Comparison of ENCODE assay signal across 8 cellular contexts in the genomic region with DNA sequence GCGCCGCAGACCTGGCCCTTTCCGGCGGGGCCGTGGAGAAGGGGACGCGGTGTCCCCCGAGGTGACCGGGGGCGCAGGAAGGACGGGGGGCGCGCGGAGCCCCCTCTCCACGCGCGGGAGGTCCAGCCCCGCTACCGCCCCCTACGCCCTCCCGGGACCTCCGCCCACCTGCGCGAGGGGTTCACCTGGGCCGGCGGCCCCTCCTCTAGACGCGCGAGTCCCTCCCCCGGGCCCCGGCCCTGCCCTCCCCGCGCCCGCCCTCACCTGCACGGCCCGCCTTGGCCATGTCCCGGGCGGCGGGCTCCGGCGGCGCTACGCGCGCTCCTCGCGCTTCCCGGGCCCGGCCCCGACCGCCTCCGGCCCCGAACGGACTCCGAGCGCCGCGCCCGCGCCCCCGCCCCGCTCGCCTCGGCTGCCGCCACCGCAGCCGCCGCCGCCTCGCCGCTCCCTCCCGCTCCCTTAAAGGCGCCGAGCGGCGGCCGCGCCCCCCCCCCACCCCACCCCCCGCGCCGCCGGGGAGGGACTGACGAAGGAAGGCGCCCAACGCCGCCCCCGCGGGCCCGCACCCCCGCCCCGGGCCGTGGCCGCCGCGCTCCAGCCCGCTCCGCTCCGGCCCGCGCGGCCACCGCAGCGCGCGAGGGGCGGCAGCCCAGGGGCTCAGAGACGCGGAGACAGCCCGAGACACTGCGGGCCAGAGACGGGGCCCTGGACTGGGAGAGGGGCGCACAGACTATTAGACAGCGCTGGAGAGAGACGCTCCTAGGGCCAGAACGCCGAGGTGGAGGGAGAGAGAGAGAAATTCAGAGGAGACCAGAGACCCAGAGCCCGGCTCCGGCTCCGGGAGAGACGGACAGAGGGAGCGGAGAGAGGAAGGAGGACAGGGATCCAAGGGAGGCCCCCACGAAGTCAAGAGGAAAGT. TPM values are rescaled to one million over a fixed set of nuclear protein-coding genes. Genes with fewer than 3 reads are reported as not detected.
DNase-seq lines count a peak whose midpoint lies in the region; ATAC-seq and TF ChIP-seq lines count a peak whose summit lies in the region.

Gene PITPNM3 (minus strand): TSS at position 435 of the 919 bp plus-strand sequence. CDS start 149 bp downstream, at position 286.

- H3K9me3 ChIP-seq in suprapubic skin: no peaks in the 10 kb centered on the region

- H3K4me3 Mint-ChIP-seq in T-helper 2 cell treated with Interferon-gamma antibody and Interleukin-4, amounts not matched to agents 5 μg/mL and 100 μg/mL, for 36 hours: peak within 1 kb of the TSS; percentile 63
- H3K4me3 Mint-ChIP-seq in brain: peak within 1 kb of the TSS; percentile 81 to 90 (median 82)

- H3K9me3 Mint-ChIP-seq in T-helper 2 cell treated with Interferon-gamma antibody and Interleukin-4, amounts not matched to agents 5 μg/mL and 100 μg/mL, for 36 hours: no peaks in the 10 kb centered on the region
- H3K9me3 Mint-ChIP-seq in brain: no peaks in the 10 kb centered on the region

- DNase-seq in T-helper 2 cell treated with Interferon-gamma antibody and Interleukin-4, amounts not matched to agents 5 μg/mL and 100 μg/mL, for 36 hours (ENCODE audit: low spot score): no peak
- DNase-seq in T-helper 2 cell (no peak), left lobe of liver (ENCODE audit: low spot score) (no peak), suprapubic skin (ENCODE audit: low spot score in 2 of 2) (no peak), NAMALWA (ENCODE audit: low spot score) (no peak)

- peaks cover 56% of the 10 kb centered on the region for H3K27me3 Mint-ChIP-seq in T-helper 2 cell treated with Interferon-gamma antibody and Interleukin-4, amounts not matched to agents 5 μg/mL and 100 μg/mL, for 36 hours (ENCODE audit: low read depth)
- H3K27me3 Mint-ChIP-seq in brain: peaks cover 43% of the 10 kb centered on the region

- H3K36me3 ChIP-seq in suprapubic skin: no peaks in the 10 kb centered on the region

- TF ChIP-seq CTCF in brain (conservative IDR thresholded peaks at IDR 0.05) (no peak), suprapubic skin (IDR thresholded peaks at IDR 0.05) (no peak)

- peaks cover 43% of the 10 kb centered on the region for H3K4me1 ChIP-seq in suprapubic skin

- WGBS in suprapubic skin: 10% methylated on average over 14 of the region's 122 CpGs

- peak within 1 kb of the TSS; percentile 80 for H3K4me3 ChIP-seq in suprapubic skin

- ATAC-seq in left lobe of liver (peak; percentile 40), HG03520 (IDR thresholded peaks at IDR 0.05; ENCODE audit: unreplicated experiment) (no peak), GM21723 (IDR thresholded peaks at IDR 0.05; ENCODE audit: unreplicated experiment) (no peak)

- no peaks in the 10 kb centered on the region for H3K36me3 Mint-ChIP-seq in T-helper 2 cell treated with Interferon-gamma antibody and Interleukin-4, amounts not matched to agents 5 μg/mL and 100 μg/mL, for 36 hours (ENCODE audit: low read depth)
- no peaks in the 10 kb centered on the region for H3K36me3 Mint-ChIP-seq in brain

- H3K4me1 Mint-ChIP-seq in T-helper 2 cell treated with Interferon-gamma antibody and Interleukin-4, amounts not matched to agents 5 μg/mL and 100 μg/mL, for 36 hours (ENCODE audit: low read depth): peaks cover 4% of the 10 kb centered on the region
- H3K4me1 Mint-ChIP-seq in brain: peaks cover 43% of the 10 kb centered on the region

- no peak within 1 kb of the TSS for H3K27ac Mint-ChIP-seq in T-helper 2 cell treated with Interferon-gamma antibody and Interleukin-4, amounts not matched to agents 5 μg/mL and 100 μg/mL, for 36 hours
- H3K27ac Mint-ChIP-seq in brain: peak within 1 kb of the TSS in 4 of 5 experiments; percentile 35 to 96 (median 57)

- peaks cover 5% of the 10 kb centered on the region for H3K27me3 ChIP-seq in suprapubic skin

- TF ChIP-seq EP300 in suprapubic skin (IDR thresholded peaks at IDR 0.05): no peak

- no peak for TF ChIP-seq POLR2A in suprapubic skin (IDR thresholded peaks at IDR 0.05)

- H3K27ac ChIP-seq in suprapubic skin: peak within 1 kb of the TSS; percentile 77

RNA-seq across cellular contexts. Expression of gene PITPNM3, which starts in this region (rescaled TPM):
- 6.5 TPM for polyA plus RNA-seq in brain (ENCODE audit: insufficient read depth, low read depth, low replicate concordance)
- total RNA-seq in left lobe of liver (1.8 TPM), suprapubic skin (10 to 100 TPM; 16.4 to 31.1 (median 19.2) TPM)
